In the genomic region with DNA sequence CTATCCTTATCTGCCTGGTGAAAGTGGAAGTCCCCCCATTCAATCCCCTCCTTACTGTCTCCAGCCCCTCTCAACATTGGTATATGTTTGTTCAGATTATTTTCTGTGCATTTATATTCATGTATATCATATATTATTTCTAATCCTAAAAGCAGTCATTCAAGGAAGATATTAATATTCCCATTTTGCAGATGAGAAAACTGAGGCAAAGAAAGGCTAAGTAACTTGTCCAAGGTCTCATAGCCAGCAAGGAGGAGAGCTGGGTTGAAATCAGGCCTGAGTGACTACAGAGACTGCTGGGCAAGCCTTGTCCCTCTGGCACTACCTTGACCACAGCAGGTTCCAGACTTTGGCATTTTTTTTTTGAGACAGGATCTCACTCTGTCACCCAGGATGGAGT, we compare ENCODE assay signal across 9 cellular contexts. TPM values are rescaled to one million over a fixed set of nuclear protein-coding genes. Genes with fewer than 3 reads are reported as not detected.
"Had no signal": no experiment of that assay in that cellular context is flagged by ENCODE, and none has a peak within 500 bp of the region (broad histone marks: within the 10 kb centered on the region; RNA-seq: fewer than 3 reads in every experiment).

No MANE protein-coding gene starts in this region.

- FAIRE-seq: G401.6, GM12878, GM12891, GM12892, GM18507, GM19239 had no signal

- H3K4me3 ChIP-seq: GM12878 had no signal

- ATAC-seq: GM12878 had no signal

- DNase-seq: GDM1, GF-D8 had no signal

RNA-seq across cellular contexts. Expression of a gene that starts 29.0 kb away (rescaled TPM):
- total RNA-seq: GM12878 had no signal
- polyA plus RNA-seq: GM12878 had no signal

RNA-seq across cellular contexts. Expression of a gene that starts 29.1 kb away (rescaled TPM):
- total RNA-seq: G401, GM12878 had no signal
- polyA plus RNA-seq: GM12878 had no signal

RNA-seq across cellular contexts. Expression of a gene that starts 30.0 kb away (rescaled TPM):
- total RNA-seq: G401, GM12878 had no signal
- polyA plus RNA-seq: GM12878 had no signal

RNA-seq across cellular contexts. Expression of a gene that starts 44.7 kb away (rescaled TPM):
- total RNA-seq: G401, GM12878 had no signal
- polyA plus RNA-seq: GM12878 had no signal
